Comparison of ENCODE assay signal across 1 cellular context in the genomic region with DNA sequence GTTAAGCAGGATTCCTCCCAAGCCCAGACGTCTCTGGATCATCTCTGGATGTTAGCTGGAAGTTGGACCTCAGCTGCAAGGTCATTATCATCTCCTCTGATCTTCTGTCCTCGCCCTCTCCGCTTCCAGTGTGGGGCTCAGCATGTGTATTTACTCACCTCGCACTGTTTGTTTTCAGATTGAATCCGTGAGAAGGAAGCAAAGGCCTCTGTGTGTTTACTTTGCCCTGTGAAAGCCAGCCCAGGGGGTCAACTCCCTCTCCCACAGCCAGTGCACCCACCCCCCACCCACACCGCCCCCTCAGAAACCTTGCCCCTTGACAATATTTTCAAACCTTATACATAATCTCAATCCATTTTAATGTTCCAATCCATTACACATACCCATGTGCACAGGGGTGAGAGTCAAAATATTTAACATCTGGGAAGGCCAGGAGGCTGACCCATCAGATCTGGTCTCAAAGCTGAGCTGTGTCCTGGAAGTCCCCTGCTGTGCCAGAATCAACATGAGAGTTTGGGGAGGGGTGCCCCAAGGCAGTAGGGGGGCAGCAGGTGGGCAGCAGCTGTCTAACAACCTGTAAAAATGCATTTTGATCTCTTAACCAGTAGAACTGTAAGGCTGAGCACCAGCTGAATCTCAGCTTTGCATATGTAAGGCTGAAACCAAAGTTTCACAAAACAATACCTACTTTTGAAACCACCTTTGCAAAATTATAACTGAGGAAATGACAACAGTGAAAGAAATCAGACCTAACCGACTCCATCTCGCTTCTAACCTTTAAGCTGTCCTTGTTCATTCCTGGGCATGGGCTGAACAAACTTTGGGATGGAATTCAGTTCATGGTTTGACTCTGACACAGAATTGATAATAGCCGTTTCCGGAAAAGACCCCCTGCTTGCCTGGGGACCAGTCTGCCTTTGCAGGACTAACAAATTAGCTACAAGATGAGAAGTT.
TF ChIP-seq lines count a peak whose summit lies in the region.

No MANE protein-coding gene starts in this region.

TF ChIP-seq in HepG2, 621 proteins besides CTCF, POLR2A, EP300 and RAD21 (continues in another document):
- TF ChIP-seq, protein P1, sequence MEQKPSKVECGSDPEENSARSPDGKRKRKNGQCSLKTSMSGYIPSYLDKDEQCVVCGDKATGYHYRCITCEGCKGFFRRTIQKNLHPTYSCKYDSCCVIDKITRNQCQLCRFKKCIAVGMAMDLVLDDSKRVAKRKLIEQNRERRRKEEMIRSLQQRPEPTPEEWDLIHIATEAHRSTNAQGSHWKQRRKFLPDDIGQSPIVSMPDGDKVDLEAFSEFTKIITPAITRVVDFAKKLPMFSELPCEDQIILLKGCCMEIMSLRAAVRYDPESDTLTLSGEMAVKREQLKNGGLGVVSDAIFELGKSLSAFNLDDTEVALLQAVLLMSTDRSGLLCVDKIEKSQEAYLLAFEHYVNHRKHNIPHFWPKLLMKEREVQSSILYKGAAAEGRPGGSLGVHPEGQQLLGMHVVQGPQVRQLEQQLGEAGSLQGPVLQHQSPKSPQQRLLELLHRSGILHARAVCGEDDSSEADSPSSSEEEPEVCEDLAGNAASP (CRISPR knock-in tag; IDR thresholded peaks at IDR 0.05; ENCODE audit: borderline replicate concordance), result peak; percentile 92
- TF ChIP-seq ZNF724P (CRISPR knock-in tag; IDR thresholded peaks at IDR 0.05; ENCODE audit: borderline replicate concordance), result peak; percentile 78; the same call in 1 of the 2 replicates
- TF ChIP-seq ZNF292 (CRISPR knock-in tag; IDR thresholded peaks at IDR 0.05; ENCODE audit: borderline replicate concordance, low read depth), result no peak
- 0 out of 2 replicates have a peak, but pooled peaks have one; percentile 33 for TF ChIP-seq ZNF34 (CRISPR knock-in tag; IDR thresholded peaks at IDR 0.05; ENCODE audit: borderline replicate concordance)
- TF ChIP-seq SIN3A (IDR thresholded peaks at IDR 0.05; ENCODE audit: borderline replicate concordance, low read depth, low read length), result 0 out of 2 replicates have a peak, but pooled peaks have one; percentile 21
- no peak for TF ChIP-seq SYNCRIP (IDR thresholded peaks at IDR 0.05; ENCODE audit: insufficient read depth, low read depth, low read length)
- peak; percentile 87; the same call in 1 of the 2 replicates for TF ChIP-seq SIX1 (CRISPR knock-in tag; IDR thresholded peaks at IDR 0.05; ENCODE audit: borderline replicate concordance)
- TF ChIP-seq SMC3 (IDR thresholded peaks at IDR 0.05; ENCODE audit: low read length), result no peak
- peak; percentile 46; the same call in 1 of the 2 replicates for TF ChIP-seq ZNF891 (CRISPR knock-in tag; IDR thresholded peaks at IDR 0.05)
- no peak for TF ChIP-seq ZNF101 (CRISPR knock-in tag; IDR thresholded peaks at IDR 0.05; ENCODE audit: borderline replicate concordance, low read depth)
- 0 out of 2 replicates have a peak, but pooled peaks have one; percentile 53 for TF ChIP-seq MTA1 (CRISPR knock-in tag; IDR thresholded peaks at IDR 0.05; ENCODE audit: borderline replicate concordance)
- TF ChIP-seq, protein P2, sequence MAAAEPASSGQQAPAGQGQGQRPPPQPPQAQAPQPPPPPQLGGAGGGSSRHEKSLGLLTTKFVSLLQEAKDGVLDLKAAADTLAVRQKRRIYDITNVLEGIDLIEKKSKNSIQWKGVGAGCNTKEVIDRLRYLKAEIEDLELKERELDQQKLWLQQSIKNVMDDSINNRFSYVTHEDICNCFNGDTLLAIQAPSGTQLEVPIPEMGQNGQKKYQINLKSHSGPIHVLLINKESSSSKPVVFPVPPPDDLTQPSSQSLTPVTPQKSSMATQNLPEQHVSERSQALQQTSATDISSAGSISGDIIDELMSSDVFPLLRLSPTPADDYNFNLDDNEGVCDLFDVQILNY (CRISPR knock-in tag; conservative IDR thresholded peaks at IDR 0.05), result no peak
- TF ChIP-seq EHMT2 (IDR thresholded peaks at IDR 0.05; ENCODE audit: borderline replicate concordance, low read depth, low read length), result peak; percentile 48; the same call in 1 of the 2 replicates
- no peak for TF ChIP-seq PLRG1 (conservative IDR thresholded peaks at IDR 0.05)
- no peak for TF ChIP-seq THYN1 (CRISPR knock-in tag; IDR thresholded peaks at IDR 0.05; ENCODE audit: borderline replicate concordance, low read depth)
- TF ChIP-seq ZNF543 (CRISPR knock-in tag; IDR thresholded peaks at IDR 0.05), result 0 out of 2 replicates have a peak, but pooled peaks have one; percentile 71
- no peak for TF ChIP-seq NFE2L2 (IDR thresholded peaks at IDR 0.05; ENCODE audit: low read length)
- TF ChIP-seq NCOA1 (CRISPR knock-in tag; IDR thresholded peaks at IDR 0.05), result no peak
- TF ChIP-seq ZNF766 (CRISPR knock-in tag; IDR thresholded peaks at IDR 0.05; ENCODE audit: borderline replicate concordance), result no peak
- TF ChIP-seq HES4 (CRISPR knock-in tag; IDR thresholded peaks at IDR 0.05; ENCODE audit: borderline replicate concordance), result no peak
- TF ChIP-seq, protein P3, sequence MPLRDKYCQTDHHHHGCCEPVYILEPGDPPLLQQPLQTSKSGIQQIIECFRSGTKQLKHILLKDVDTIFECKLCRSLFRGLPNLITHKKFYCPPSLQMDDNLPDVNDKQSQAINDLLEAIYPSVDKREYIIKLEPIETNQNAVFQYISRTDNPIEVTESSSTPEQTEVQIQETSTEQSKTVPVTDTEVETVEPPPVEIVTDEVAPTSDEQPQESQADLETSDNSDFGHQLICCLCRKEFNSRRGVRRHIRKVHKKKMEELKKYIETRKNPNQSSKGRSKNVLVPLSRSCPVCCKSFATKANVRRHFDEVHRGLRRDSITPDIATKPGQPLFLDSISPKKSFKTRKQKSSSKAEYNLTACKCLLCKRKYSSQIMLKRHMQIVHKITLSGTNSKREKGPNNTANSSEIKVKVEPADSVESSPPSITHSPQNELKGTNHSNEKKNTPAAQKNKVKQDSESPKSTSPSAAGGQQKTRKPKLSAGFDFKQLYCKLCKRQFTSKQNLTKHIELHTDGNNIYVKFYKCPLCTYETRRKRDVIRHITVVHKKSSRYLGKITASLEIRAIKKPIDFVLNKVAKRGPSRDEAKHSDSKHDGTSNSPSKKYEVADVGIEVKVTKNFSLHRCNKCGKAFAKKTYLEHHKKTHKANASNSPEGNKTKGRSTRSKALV (CRISPR knock-in tag; IDR thresholded peaks at IDR 0.05), result no peak
- TF ChIP-seq CENPBD1 (CRISPR knock-in tag; IDR thresholded peaks at IDR 0.05; ENCODE audit: borderline replicate concordance, low read depth), result no peak
- TF ChIP-seq SALL1 (CRISPR knock-in tag; IDR thresholded peaks at IDR 0.05), result peak; percentile 98
- no peak for TF ChIP-seq BATF2 (CRISPR knock-in tag; IDR thresholded peaks at IDR 0.05)
- no peak for TF ChIP-seq ZNF672 (CRISPR knock-in tag; IDR thresholded peaks at IDR 0.05)
- no peak for TF ChIP-seq PTBP1 (IDR thresholded peaks at IDR 0.05; ENCODE audit: low read depth, low read length, poor library complexity, severe bottlenecking)
- no peak for TF ChIP-seq DMAP1 (CRISPR knock-in tag; IDR thresholded peaks at IDR 0.05)
- peak; percentile 81 for TF ChIP-seq ZBTB25 (CRISPR knock-in tag; IDR thresholded peaks at IDR 0.05)
- no peak for TF ChIP-seq ZNF720 (CRISPR knock-in tag; IDR thresholded peaks at IDR 0.05)
- TF ChIP-seq, protein P4, sequence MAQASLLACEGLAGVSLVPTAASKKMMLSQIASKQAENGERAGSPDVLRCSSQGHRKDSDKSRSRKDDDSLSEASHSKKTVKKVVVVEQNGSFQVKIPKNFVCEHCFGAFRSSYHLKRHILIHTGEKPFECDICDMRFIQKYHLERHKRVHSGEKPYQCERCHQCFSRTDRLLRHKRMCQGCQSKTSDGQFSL (CRISPR knock-in tag; IDR thresholded peaks at IDR 0.05), result no peak
- no peak for TF ChIP-seq TBP (CRISPR knock-in tag; IDR thresholded peaks at IDR 0.05)
- no peak for TF ChIP-seq HNRNPH1 (optimal IDR thresholded peaks at IDR 0.05; ENCODE audit: low read depth, low read length)
- TF ChIP-seq JUNB (CRISPR knock-in tag; IDR thresholded peaks at IDR 0.05; ENCODE audit: borderline replicate concordance), result no peak
- TF ChIP-seq ZNF503 (CRISPR knock-in tag; IDR thresholded peaks at IDR 0.05), result peak; percentile 91; the same call in 1 of the 2 replicates
- TF ChIP-seq, protein P5, sequence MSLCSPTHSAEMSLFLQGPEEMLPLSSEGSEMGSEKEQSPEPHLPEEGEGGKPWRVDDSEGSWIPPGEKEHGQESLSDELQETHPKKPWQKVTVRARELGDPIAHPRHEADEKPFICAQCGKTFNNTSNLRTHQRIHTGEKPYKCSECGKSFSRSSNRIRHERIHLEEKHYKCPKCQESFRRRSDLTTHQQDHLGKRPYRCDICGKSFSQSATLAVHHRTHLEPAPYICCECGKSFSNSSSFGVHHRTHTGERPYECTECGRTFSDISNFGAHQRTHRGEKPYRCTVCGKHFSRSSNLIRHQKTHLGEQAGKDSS (CRISPR knock-in tag; IDR thresholded peaks at IDR 0.05; ENCODE audit: borderline replicate concordance, low read depth), result peak; percentile 78; the same call in 1 of the 2 replicates
- TF ChIP-seq MEIS1 (CRISPR knock-in tag; IDR thresholded peaks at IDR 0.05; ENCODE audit: borderline replicate concordance), result peak; percentile 76; the same call in 1 of the 2 replicates
- peak; percentile 87 for TF ChIP-seq FOXJ3 (CRISPR knock-in tag; IDR thresholded peaks at IDR 0.05; ENCODE audit: borderline replicate concordance)
- no peak for TF ChIP-seq ZNF850 (CRISPR knock-in tag; conservative IDR thresholded peaks at IDR 0.05)
- peak; percentile 9 for TF ChIP-seq STAG1 (CRISPR knock-in tag; IDR thresholded peaks at IDR 0.05)
- TF ChIP-seq KLF16 (CRISPR knock-in tag; IDR thresholded peaks at IDR 0.05), result peak in 1 of 2 experiments; percentile 71; a peak in 1 of 4 replicates
- peak; percentile 86 for TF ChIP-seq TFAP4 (IDR thresholded peaks at IDR 0.05; ENCODE audit: borderline replicate concordance, low read depth)
- TF ChIP-seq HOXA7 (CRISPR knock-in tag; IDR thresholded peaks at IDR 0.05), result no peak
- TF ChIP-seq SKI (IDR thresholded peaks at IDR 0.05; ENCODE audit: partially characterized antibody), result peak; percentile 96
- no peak for TF ChIP-seq DNMT3B (CRISPR knock-in tag; conservative IDR thresholded peaks at IDR 0.05)
- TF ChIP-seq ZNF232 (CRISPR knock-in tag; IDR thresholded peaks at IDR 0.05; ENCODE audit: borderline replicate concordance), result peak; percentile 37; the same call in 1 of the 2 replicates
- TF ChIP-seq ZNF121 (CRISPR knock-in tag; IDR thresholded peaks at IDR 0.05), result no peak
- no peak for TF ChIP-seq CHD4 (IDR thresholded peaks at IDR 0.05; ENCODE audit: borderline replicate concordance, low read length)
- no peak for TF ChIP-seq MZF1 (CRISPR knock-in tag; IDR thresholded peaks at IDR 0.05; ENCODE audit: borderline replicate concordance)
- 0 out of 2 replicates have a peak, but pooled peaks have one; percentile 42 for TF ChIP-seq KLF11 (CRISPR knock-in tag; IDR thresholded peaks at IDR 0.05)
- no peak for TF ChIP-seq ZNF75D (CRISPR knock-in tag; IDR thresholded peaks at IDR 0.05; ENCODE audit: borderline replicate concordance)
- no peak for TF ChIP-seq ZBTB8A (CRISPR knock-in tag; IDR thresholded peaks at IDR 0.05; ENCODE audit: borderline replicate concordance, low read depth)
- peak; percentile 50; the same call in 1 of the 2 replicates for TF ChIP-seq JUN (CRISPR knock-in tag; IDR thresholded peaks at IDR 0.05)
- no peak; the same call in 1 of the 2 replicates for TF ChIP-seq HIVEP1 (CRISPR knock-in tag; IDR thresholded peaks at IDR 0.05)
- no peak; the same call in 1 of the 2 replicates for TF ChIP-seq GMEB1 (CRISPR knock-in tag; IDR thresholded peaks at IDR 0.05; ENCODE audit: borderline replicate concordance)
- no peak for TF ChIP-seq KLF6 (CRISPR knock-in tag; IDR thresholded peaks at IDR 0.05)
